Comparison of ENCODE assay signal across 8 cellular contexts in genomic region chr17:46101785-46102617, GRCh38.
DNase-seq lines count a peak whose midpoint lies in the region; ATAC-seq and TF ChIP-seq lines count a peak whose summit lies in the region.
"Not testable (repeated sequence)": the region's sequence is repeated elsewhere in the genome, so short reads cannot be mapped to it uniquely, and the experiment has no call there.

No MANE protein-coding gene starts in this region.

- not testable (repeated sequence) for H3K9ac ChIP-seq in SK-N-MC (ENCODE audit: insufficient read length); mesendoderm (ENCODE audit: low read length)

- intact Hi-C loops in activated T-helper 2 cell treated with anti-CD3 and anti-CD28 coated beads, Interferon-gamma antibody, Interleukin-2, Interleukin-4, amounts not matched to agents 10 μg/mL and 5 μg/mL and 100 μg/mL, durations not matched to agents 14 hours and 24 hours and 36 hours (cut with micrococcal nuclease), result loop anchor here (1.0 to 2.0 kb wide), 5 partner anchors 19 to 92 kb away; no protein-coding TSS in a partner anchor
- intact Hi-C loops in sigmoid colon (cut with DNase I), result not testable (repeated sequence)

- not testable (repeated sequence) for H2BK15ac ChIP-seq in mesendoderm (replicated peaks; ENCODE audit: low read depth)

- not testable (repeated sequence) for H3K9me3 ChIP-seq in AG04450 (ENCODE audit: control insufficient read depth, insufficient read depth, low read length); SK-N-MC (ENCODE audit: low read depth, low read length); cardiac muscle cell (ENCODE audit: low read depth); sigmoid colon

- peaks cover 46% of the 10 kb centered on the region for H3K4me1 ChIP-seq in GM23338 (ENCODE audit: insufficient read depth)
- not testable (repeated sequence) for H3K4me1 ChIP-seq in cardiac muscle cell (ENCODE audit: low read depth); mesendoderm (ENCODE audit: control insufficient read depth, low read depth, low read length)
- peaks cover 0 to 64% (median 47%) of the 10 kb centered on the region in 4 donors for H3K4me1 ChIP-seq in sigmoid colon

- peaks cover 98% of the 10 kb centered on the region for H3K79me2 ChIP-seq in GM23338 (replicated peaks; ENCODE audit: insufficient read depth)
- peaks cover 68% of the 10 kb centered on the region for H3K79me2 ChIP-seq in mesendoderm (ENCODE audit: control insufficient read depth, insufficient read depth, low read length)

- not testable (repeated sequence) for H3K4me3 ChIP-seq in AG04450 (ENCODE audit: low read depth, low read length); GM23338; SK-N-MC; cardiac muscle cell; mesendoderm (ENCODE audit: low read length); sigmoid colon

- not testable (repeated sequence) for H3K56ac ChIP-seq in mesendoderm (ENCODE audit: low read length)

- not testable (repeated sequence) for H3K9me3 Mint-ChIP-seq in GM23338; activated T-helper 2 cell treated with anti-CD3 and anti-CD28 coated beads, Interferon-gamma antibody, Interleukin-2, Interleukin-4, amounts not matched to agents 10 μg/mL and 5 μg/mL and 100 μg/mL, durations not matched to agents 14 hours and 24 hours and 36 hours; central memory CD8-positive, alpha-beta T cell

- not testable (repeated sequence) for H3K36me3 Mint-ChIP-seq in GM23338 (ENCODE audit: low read depth); activated T-helper 2 cell treated with anti-CD3 and anti-CD28 coated beads, Interferon-gamma antibody, Interleukin-2, Interleukin-4, amounts not matched to agents 10 μg/mL and 5 μg/mL and 100 μg/mL, durations not matched to agents 14 hours and 24 hours and 36 hours (ENCODE audit: low read depth); central memory CD8-positive, alpha-beta T cell (ENCODE audit: insufficient read depth)

- H3K4me1 Mint-ChIP-seq in GM23338, result peaks cover 54% of the 10 kb centered on the region
- peaks cover 36% of the 10 kb centered on the region for H3K4me1 Mint-ChIP-seq in activated T-helper 2 cell treated with anti-CD3 and anti-CD28 coated beads, Interferon-gamma antibody, Interleukin-2, Interleukin-4, amounts not matched to agents 10 μg/mL and 5 μg/mL and 100 μg/mL, durations not matched to agents 14 hours and 24 hours and 36 hours (ENCODE audit: low read depth)
- H3K4me1 Mint-ChIP-seq in central memory CD8-positive, alpha-beta T cell, result peaks cover 73% of the 10 kb centered on the region

- POLR2A ChIA-PET in AG04450 (lab: Yijun Ruan, JAX), result not testable (repeated sequence)

- H3K36me3 ChIP-seq in GM23338 (ENCODE audit: insufficient read depth); SK-N-MC (ENCODE audit: insufficient read depth, low read length); cardiac muscle cell; mesendoderm (ENCODE audit: control insufficient read depth, insufficient read depth, low read length); sigmoid colon: not testable (repeated sequence)

- TF ChIP-seq POLR2A in sigmoid colon (IDR thresholded peaks at IDR 0.05), result not testable (repeated sequence)

- not testable (repeated sequence) for ATAC-seq in GM23338; central memory CD8-positive, alpha-beta T cell (replicated peaks; ENCODE audit: extremely low read depth, poor library complexity, severe bottlenecking)

- peak overlapping the region; percentile 94 for H3K27ac Mint-ChIP-seq in GM23338
- peak overlapping the region; percentile 40 for H3K27ac Mint-ChIP-seq in activated T-helper 2 cell treated with anti-CD3 and anti-CD28 coated beads, Interferon-gamma antibody, Interleukin-2, Interleukin-4, amounts not matched to agents 10 μg/mL and 5 μg/mL and 100 μg/mL, durations not matched to agents 14 hours and 24 hours and 36 hours
- peak overlapping the region; percentile 86 for H3K27ac Mint-ChIP-seq in central memory CD8-positive, alpha-beta T cell (ENCODE audit: low read depth)

- not testable (repeated sequence) for DNase-seq in AG04450 (ENCODE audit: low read depth, low spot score); GM23338 (ENCODE audit: low spot score); SK-N-MC (ENCODE audit: low read depth, low spot score); activated T-helper 2 cell treated with anti-CD3 and anti-CD28 coated beads, Interferon-gamma antibody, Interleukin-2, Interleukin-4, amounts not matched to agents 10 μg/mL and 5 μg/mL and 100 μg/mL, durations not matched to agents 14 hours and 24 hours and 36 hours (ENCODE audit: low spot score); central memory CD8-positive, alpha-beta T cell (ENCODE audit: low spot score in 2 of 2); sigmoid colon
- peak in 1 of 2 donors; percentile 32 for DNase-seq in cardiac muscle cell (ENCODE audit: low read depth in 1 of 2, low spot score in 1 of 2)
- DNase-seq in mesendoderm, result peak; percentile 55

- H3K18ac ChIP-seq in mesendoderm (ENCODE audit: low read length), result not testable (repeated sequence)

- H3K27ac ChIP-seq in AG04450 (ENCODE audit: low read depth, low read length), result peak overlapping the region; percentile 66
- H3K27ac ChIP-seq in GM23338 (ENCODE audit: low read depth), result peak overlapping the region; percentile 33
- peak overlapping the region; percentile 79 for H3K27ac ChIP-seq in SK-N-MC
- H3K27ac ChIP-seq in cardiac muscle cell, result peak overlapping the region; percentile 74
- H3K27ac ChIP-seq in mesendoderm (ENCODE audit: low read depth, low read length), result peak overlapping the region; percentile 51
- peak overlapping the region; percentile 48 to 61 (median 57) for H3K27ac ChIP-seq in sigmoid colon

- WGBS in mesendoderm (ENCODE audit: extremely low coverage, insufficient coverage, low lambda C conversion rate), result no CpG with 5 or more reads among the region's 9 CpGs
- 65 to 76% methylated on average over 9 of the region's 9 CpGs for WGBS in sigmoid colon, 2 donors

- not testable (repeated sequence) for H3F3A ChIP-seq in GM23338 (replicated peaks; ENCODE audit: low read depth)

- H3K79me1 ChIP-seq in mesendoderm (ENCODE audit: low read length), result not testable (repeated sequence)

- not testable (repeated sequence) for H4K8ac ChIP-seq in mesendoderm (ENCODE audit: low read depth, low read length)

- not testable (repeated sequence) for H3K27me3 ChIP-seq in AG04450 (ENCODE audit: control insufficient read depth, insufficient read depth, low read length); GM23338 (ENCODE audit: insufficient read depth); cardiac muscle cell; mesendoderm (ENCODE audit: insufficient read depth, low read length, poor library complexity); sigmoid colon

- H3K4ac ChIP-seq in mesendoderm (ENCODE audit: low read depth, low read length), result not testable (repeated sequence)

- H4K5ac ChIP-seq in mesendoderm (ENCODE audit: low read length), result not testable (repeated sequence)

- not testable (repeated sequence) for H2AFZ ChIP-seq in GM23338

- CTCF ChIA-PET in AG04450 (lab: Charles Lee), result not testable (repeated sequence)

- H3K23ac ChIP-seq in mesendoderm (ENCODE audit: low read length), result not testable (repeated sequence)

- not testable (repeated sequence) for TF ChIP-seq CTCF in AG04450 (IDR thresholded peaks at IDR 0.05; ENCODE audit: low read depth, low read length); GM23338 (conservative IDR thresholded peaks at IDR 0.05; ENCODE audit: low read depth in 2 of 2); cardiac muscle cell (IDR thresholded peaks at IDR 0.05; ENCODE audit: low read depth, low read length); sigmoid colon (IDR thresholded peaks at IDR 0.05)

- not testable (repeated sequence) for H3K4me3 Mint-ChIP-seq in GM23338; activated T-helper 2 cell treated with anti-CD3 and anti-CD28 coated beads, Interferon-gamma antibody, Interleukin-2, Interleukin-4, amounts not matched to agents 10 μg/mL and 5 μg/mL and 100 μg/mL, durations not matched to agents 14 hours and 24 hours and 36 hours (ENCODE audit: low read depth); central memory CD8-positive, alpha-beta T cell

- H2BK120ac ChIP-seq in mesendoderm (ENCODE audit: low read depth, low read length), result not testable (repeated sequence)

- not testable (repeated sequence) for H3K27me3 Mint-ChIP-seq in GM23338 (ENCODE audit: insufficient read depth, low read depth, poor library complexity); activated T-helper 2 cell treated with anti-CD3 and anti-CD28 coated beads, Interferon-gamma antibody, Interleukin-2, Interleukin-4, amounts not matched to agents 10 μg/mL and 5 μg/mL and 100 μg/mL, durations not matched to agents 14 hours and 24 hours and 36 hours (ENCODE audit: low read depth); central memory CD8-positive, alpha-beta T cell

- not testable (repeated sequence) for H3K9me2 ChIP-seq in GM23338 (ENCODE audit: insufficient read depth)

- TF ChIP-seq EP300 in sigmoid colon (IDR thresholded peaks at IDR 0.05), result not testable (repeated sequence)

- H4K20me1 ChIP-seq in GM23338 (replicated peaks; ENCODE audit: insufficient read depth), result peaks cover 23% of the 10 kb centered on the region; the same call in 1 of the 2 replicates

- not testable (repeated sequence) for H2BK5ac ChIP-seq in mesendoderm (ENCODE audit: low read length)

- not testable (repeated sequence) for H3K4me2 ChIP-seq in GM23338; mesendoderm (ENCODE audit: low read length)

- not testable (repeated sequence) for H2AK5ac ChIP-seq in mesendoderm (ENCODE audit: low read length)

Comparison
In these comparisons a context has a peak if more than half of its experiments do, and no peak if none do; other contexts are left out.
1. H3K27ac Mint-ChIP-seq: peak in every context shown above with its lines; median percentile 94 in GM23338; 86 in central memory CD8-positive, alpha-beta T cell; 40 in activated T-helper 2 cell treated with anti-CD3 and anti-CD28 coated beads, Interferon-gamma antibody, Interleukin-2, Interleukin-4, amounts not matched to agents 10 μg/mL and 5 μg/mL and 100 μg/mL, durations not matched to agents 14 hours and 24 hours and 36 hours.